11 cellular contexts compared by ENCODE assay signal in genomic region chr1:153122831-153123421, GRCh38. TPM values are rescaled to one million over a fixed set of nuclear protein-coding genes. Genes with fewer than 3 reads are reported as not detected.
DNase-seq lines count a peak whose midpoint lies in the region; FAIRE-seq and TF ChIP-seq lines count a peak whose summit lies in the region.
"Had no signal": no experiment of that assay in that cellular context is flagged by ENCODE, and none has a peak within 500 bp of the region (broad histone marks: within the 10 kb centered on the region; RNA-seq: fewer than 3 reads in every experiment).

No MANE protein-coding gene starts in this region.

- H3K36me3 ChIP-seq in SJCRH30, result no peaks in the 10 kb centered on the region

- H3K27me3 ChIP-seq in SJCRH30, result no peaks in the 10 kb centered on the region

- POLR2A ChIA-PET in GM10248 (lab: Yijun Ruan, JAX), result no interaction called here

- peak overlapping the region; percentile 95 for H3K27ac ChIP-seq in SJCRH30

- no peak overlapping the region for H3K4me3 Mint-ChIP-seq in mesothelial cell of epicardium
- H3K4me3 Mint-ChIP-seq: stimulated activated naive CD8-positive, alpha-beta T cell treated with anti-CD3 and anti-CD28 coated beads, Interleukin-15, Interleukin-2, amounts not matched to agents 100 ng/mL and 50 ng/mL, for 24 hours had no signal

- TF ChIP-seq CTCF in GM10248 (IDR thresholded peaks at IDR 0.05; ENCODE audit: control extremely low read depth, extremely low read depth, low read depth, missing control alignments) (no peak), mesothelial cell of epicardium (IDR thresholded peaks at IDR 0.05; ENCODE audit: unreplicated experiment) (no peak)

- peaks cover 33% of the 10 kb centered on the region for H3K9me3 Mint-ChIP-seq in mesothelial cell of epicardium

- H3K4me3 ChIP-seq in SJCRH30, result 0 out of 2 replicates have a peak overlapping the region, but pooled peaks have one; percentile 16

- peaks cover 23% of the 10 kb centered on the region for H3K36me3 Mint-ChIP-seq in mesothelial cell of epicardium

- TF ChIP-seq POLR2A in GM12892 (IDR thresholded peaks at IDR 0.05; ENCODE audit: low read depth, low read length), result no peak

- peaks cover 13% of the 10 kb centered on the region for H3K4me1 ChIP-seq in SJCRH30

- H3K27ac Mint-ChIP-seq in mesothelial cell of epicardium, result peak overlapping the region; percentile 94
- H3K27ac Mint-ChIP-seq: stimulated activated naive CD8-positive, alpha-beta T cell treated with anti-CD3 and anti-CD28 coated beads, Interleukin-15, Interleukin-2, amounts not matched to agents 100 ng/mL and 50 ng/mL, for 24 hours had no signal

- CTCF ChIA-PET in GM10248 (lab: Yijun Ruan, JAX), result interaction anchor here (0.6 to 0.9 kb wide), 3 partner anchors 8 to 70 kb away, joined by 3 read pairs; no protein-coding TSS in a partner anchor

- H3K9me3 ChIP-seq in SJCRH30 (replicated peaks), result peaks cover 4% of the 10 kb centered on the region; the same call in 1 of the 2 replicates

- peaks cover 41% of the 10 kb centered on the region for H3K4me1 Mint-ChIP-seq in mesothelial cell of epicardium

- no peaks in the 10 kb centered on the region for H3K27me3 Mint-ChIP-seq in mesothelial cell of epicardium (ENCODE audit: low read depth)

- peak; percentile 7 for DNase-seq in GM10248 (ENCODE audit: extremely low spot score)
- DNase-seq in NCI-H1105 treated with DMSO at 0.1 percent for 48 hours (lab: John Stamatoyannopoulos, UW), result peak; percentile 65
- peak; percentile 93 to 97 for DNase-seq in SJCRH30
- DNase-seq in mesothelial cell of epicardium (ENCODE audit: low spot score in 2 of 2, unreplicated experiment in 2 of 2), result peak; percentile 34 to 54
- DNase-seq in GM12892 (ENCODE audit: insufficient read length), result no peak
- no peak for DNase-seq in superior temporal gyrus (ENCODE audit: extremely low spot score)
- no peak for DNase-seq in activated naive CD4-positive, alpha-beta T cell treated with Interleukin-2 at 50 U/mL for 16 hours
- DNase-seq in activated CD8-positive, alpha-beta memory T cell treated with anti-CD3 and anti-CD28 coated beads for 24 hours, result no peak
- DNase-seq: left cardiac atrium, right cardiac atrium had no signal

- no peak for FAIRE-seq in GM12892 (lab: Jason Lieb, UNC)

RNA-seq across cellular contexts. Expression of gene SPRR2F, which starts 9.6 kb away (rescaled TPM):
- not detected in 2 replicates for total RNA-seq in SJCRH30 (2014; rRNA removed; shearing (Covaris generic))
- total RNA-seq in mesothelial cell of epicardium, result 54.4 to 65.0 TPM (median 56.6 TPM) in 3 replicates
- not detected for polyA plus RNA-seq in GM12892 (2012; ENCODE audit: missing spikeins)
- total RNA-seq: left cardiac atrium had no signal
- polyA plus RNA-seq: right cardiac atrium had no signal

RNA-seq across cellular contexts. Expression of gene SPRR2G, which starts 27.8 kb away (rescaled TPM):
- not detected in 2 replicates for total RNA-seq in SJCRH30 (2014; rRNA removed; shearing (Covaris generic))
- not detected in 3 replicates for total RNA-seq in mesothelial cell of epicardium
- not detected for polyA plus RNA-seq in GM12892 (2012; ENCODE audit: missing spikeins)
- total RNA-seq: left cardiac atrium, right cardiac atrium had no signal
- polyA plus RNA-seq: right cardiac atrium had no signal

RNA-seq across cellular contexts. Expression of gene SPRR2E, which starts 28.6 kb away (rescaled TPM):
- total RNA-seq in SJCRH30 (2014; rRNA removed; shearing (Covaris generic)), result not detected in 2 replicates
- total RNA-seq in mesothelial cell of epicardium, result 1.2 to 1.9 TPM (median 1.9 TPM) in 3 replicates
- polyA plus RNA-seq in GM12892 (2012; ENCODE audit: missing spikeins), result not detected
- total RNA-seq: left cardiac atrium, right cardiac atrium had no signal
- polyA plus RNA-seq: right cardiac atrium had no signal

RNA-seq across cellular contexts. Expression of gene SPRR2B, which starts 51.5 kb away (rescaled TPM):
- not detected in 2 replicates for total RNA-seq in SJCRH30 (2014; rRNA removed; shearing (Covaris generic))
- not detected in 3 replicates for total RNA-seq in mesothelial cell of epicardium
- polyA plus RNA-seq in GM12892 (2012; ENCODE audit: missing spikeins), result not detected
- total RNA-seq: left cardiac atrium, right cardiac atrium had no signal
- polyA plus RNA-seq: right cardiac atrium had no signal

Comparison
In these comparisons a context has a peak if more than half of its experiments do, and no peak if none do; other contexts are left out.
1. DNase-seq: peak in GM10248 (single experiment), NCI-H1105 treated with DMSO at 0.1 percent for 48 hours (single experiment), SJCRH30 (2 of 2) and mesothelial cell of epicardium (2 of 2); none in GM12892 (single experiment), superior temporal gyrus (single experiment), activated naive CD4-positive, alpha-beta T cell treated with Interleukin-2 at 50 U/mL for 16 hours (single experiment) and activated CD8-positive, alpha-beta memory T cell treated with anti-CD3 and anti-CD28 coated beads for 24 hours (single experiment).
2. RNA of gene SPRR2F, which starts 9.6 kb away (total RNA-seq): 54.4 to 65.0 TPM in mesothelial cell of epicardium; not detected in SJCRH30; every median in the first group is over 10 times any median in the second.